Comparison of ENCODE assay signal across 18 cellular contexts in the genomic region with DNA sequence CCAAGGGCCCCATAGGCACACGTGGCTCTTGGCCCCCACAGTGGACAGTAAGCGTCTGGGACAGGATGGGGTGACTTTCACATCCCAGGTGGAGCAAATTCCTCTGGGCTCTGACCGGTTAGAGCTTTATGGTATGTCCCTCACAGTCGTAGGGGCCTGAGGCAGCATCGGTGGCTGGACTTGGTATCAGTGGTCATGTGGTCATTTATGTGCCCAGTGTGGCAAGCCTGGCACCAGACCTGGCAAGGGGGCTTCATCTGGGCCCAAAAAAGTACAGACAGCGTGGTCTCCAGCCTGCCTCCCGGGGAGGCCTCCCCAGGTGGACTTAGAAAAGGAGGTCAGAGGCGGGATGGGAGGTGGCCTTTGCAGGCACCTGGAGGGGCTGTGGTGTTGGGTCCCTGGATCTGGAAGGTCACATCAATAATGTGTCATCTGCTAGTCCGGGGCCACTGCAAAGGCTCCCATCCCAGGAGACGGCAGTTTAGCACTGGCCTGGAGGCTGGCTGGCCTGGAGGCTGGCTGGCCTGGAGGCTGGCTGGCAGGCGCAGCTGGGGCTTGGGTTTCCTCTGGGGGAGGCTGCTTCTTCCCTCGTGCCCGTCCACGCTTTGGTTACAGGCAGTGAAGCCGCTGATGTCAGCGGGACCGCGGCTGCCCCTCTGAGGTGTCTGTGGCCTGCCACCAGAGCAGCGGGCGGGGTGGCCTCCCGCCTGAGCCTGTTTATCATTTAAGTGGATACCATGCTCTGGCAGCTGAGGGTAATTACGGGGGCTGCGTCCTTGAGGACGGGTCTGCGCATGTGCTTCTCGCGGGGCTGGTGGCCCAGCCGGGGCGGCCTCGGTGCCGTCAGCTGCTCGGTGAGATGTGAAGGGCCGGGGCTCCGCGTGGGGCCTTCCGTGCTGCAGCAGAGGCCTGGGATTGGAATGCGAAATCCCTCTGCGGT.
"Had no signal": no experiment of that assay in that cellular context is flagged by ENCODE, and none has a peak within 500 bp of the region (broad histone marks: within the 10 kb centered on the region; RNA-seq: fewer than 3 reads in every experiment).

No MANE protein-coding gene starts in this region.

- ATAC-seq: activated naive CD8-positive, alpha-beta T cell treated with anti-CD3 and anti-CD28 coated beads, Interleukin-2, amount 50 U/mL, for 24 hours; gastroesophageal sphincter; naive thymus-derived CD8-positive, alpha-beta T cell; psoas muscle; T-helper 17 cell had no signal

- FAIRE-seq: colon had no signal

- H3K9me3 ChIP-seq: gastroesophageal sphincter, psoas muscle, suprapubic skin, upper lobe of right lung had no signal

- H3K4me1 ChIP-seq: gastroesophageal sphincter, psoas muscle, upper lobe of right lung had no signal

- H3K27me3 ChIP-seq: cardiac muscle cell, hepatocyte had no signal

- DNase-seq: activated B cell treated with CpG ODN at 0.5 μM for 24 hours; activated CD4-positive, alpha-beta T cell treated with anti-CD3 and anti-CD28 coated beads, Interleukin-2, amount 10 ng/mL, durations not matched to agents 24 days and 14 days; activated naive CD4-positive, alpha-beta T cell treated with Interleukin-2 at 50 U/mL for 16 hours; activated naive CD8-positive, alpha-beta T cell treated with anti-CD3 and anti-CD28 coated beads, Interleukin-2, amount 50 U/mL, for 24 hours; effector CD8-positive, alpha-beta T cell; occipital lobe; psoas muscle; stimulated activated CD4-positive, alpha-beta T cell treated with anti-CD3 and anti-CD28 coated beads, Interleukin-2, amount 100 ng/mL, for 48 hours; stimulated activated naive CD4-positive, alpha-beta T cell treated with Interleukin-2 at 50 U/mL for 16 hours; T-helper 17 cell; upper lobe of right lung had no signal

- H3K27ac ChIP-seq: cardiac muscle cell, gastroesophageal sphincter, hepatocyte, psoas muscle, suprapubic skin, upper lobe of right lung had no signal

- H3K36me3 ChIP-seq: cardiac muscle cell, gastroesophageal sphincter, suprapubic skin, upper lobe of right lung had no signal

- H3K4me3 ChIP-seq: cardiac muscle cell, gastroesophageal sphincter, hepatocyte, lung, psoas muscle, suprapubic skin, upper lobe of right lung had no signal
